In genomic region chr2:207282916-207283315, GRCh38 we compare ENCODE assay signal across 12 cellular contexts.
DNase-seq lines count a peak whose midpoint lies in the region; ATAC-seq and TF ChIP-seq lines count a peak whose summit lies in the region.
"Had no signal": no experiment of that assay in that cellular context is flagged by ENCODE, and none has a peak within 500 bp of the region (broad histone marks: within the 10 kb centered on the region; RNA-seq: fewer than 3 reads in every experiment).

No MANE protein-coding gene starts in this region.

- H3K4me1 Mint-ChIP-seq in activated CD4-positive, alpha-beta T cell treated with anti-CD3 and anti-CD28 coated beads for 36 hours = peaks cover 67% of the 10 kb centered on the region
- peaks cover 28% of the 10 kb centered on the region for H3K4me1 Mint-ChIP-seq in osteocyte (ENCODE audit: unreplicated experiment)

- no peaks in the 10 kb centered on the region for H3K9me3 Mint-ChIP-seq in activated CD4-positive, alpha-beta T cell treated with anti-CD3 and anti-CD28 coated beads for 36 hours (ENCODE audit: low read depth)
- H3K9me3 Mint-ChIP-seq in osteocyte (ENCODE audit: unreplicated experiment) = peaks cover 7% of the 10 kb centered on the region

- H3K27me3 Mint-ChIP-seq in activated CD4-positive, alpha-beta T cell treated with anti-CD3 and anti-CD28 coated beads for 36 hours = no peaks in the 10 kb centered on the region
- no peaks in the 10 kb centered on the region for H3K27me3 Mint-ChIP-seq in osteocyte (ENCODE audit: unreplicated experiment)

- peak overlapping the region; percentile 34 for H3K4me3 Mint-ChIP-seq in activated CD4-positive, alpha-beta T cell treated with anti-CD3 and anti-CD28 coated beads for 36 hours
- H3K4me3 Mint-ChIP-seq in osteocyte (ENCODE audit: unreplicated experiment) = no peak overlapping the region

- H3K27ac Mint-ChIP-seq in activated CD4-positive, alpha-beta T cell treated with anti-CD3 and anti-CD28 coated beads for 36 hours = peak overlapping the region; percentile 79
- peak overlapping the region; percentile 8 for H3K27ac Mint-ChIP-seq in osteocyte (ENCODE audit: unreplicated experiment)

- no peaks in the 10 kb centered on the region for H3K36me3 Mint-ChIP-seq in activated CD4-positive, alpha-beta T cell treated with anti-CD3 and anti-CD28 coated beads for 36 hours (ENCODE audit: low read depth)
- H3K36me3 Mint-ChIP-seq in osteocyte (ENCODE audit: unreplicated experiment) = no peaks in the 10 kb centered on the region

- CTCF ChIA-PET in activated CD4-positive, alpha-beta T cell treated with anti-CD3 and anti-CD28 coated beads for 36 hours (lab: Charles Lee) = interaction anchor here (0.6 to 1.7 kb wide), 6 partner anchors 16 to 170 kb away, joined by 3 to 6 read pairs (median 4); no protein-coding TSS in a partner anchor

- POLR2A ChIA-PET in activated CD4-positive, alpha-beta T cell treated with anti-CD3 and anti-CD28 coated beads for 36 hours (lab: Charles Lee) = interaction anchor here (0.8 to 1.2 kb wide), 3 partner anchors 48 to 208 kb away, joined by 3 to 5 read pairs (median 4); partner anchors contain the start of gene KLF7

- DNase-seq in activated CD4-positive, alpha-beta T cell treated with anti-CD3 and anti-CD28 coated beads for 36 hours = no peak
- no peak for DNase-seq in activated CD4-positive, alpha-beta T cell treated with anti-CD3 and anti-CD28 coated beads for 48 hours
- DNase-seq in amniotic epithelial cell (ENCODE audit: low read depth) (peak; percentile 6), osteocyte (ENCODE audit: extremely low spot score, unreplicated experiment) (no peak), MV-4-11 (lab: John Stamatoyannopoulos, UW) (no peak)
- DNase-seq in stimulated activated CD4-positive, alpha-beta T cell treated with anti-CD3 and anti-CD28 coated beads, Interleukin-2, amount 100 ng/mL, for 24 hours = no peak
- no peak for DNase-seq in effector CD4-positive, alpha-beta T cell
- DNase-seq: activated CD8-positive, alpha-beta memory T cell treated with anti-CD3 and anti-CD28 coated beads for 24 hours; DMS79; kidney glomerular epithelial cell; NCI-H524 treated with DMSO at 0.1 percent for 48 hours had no signal

- no peak for ATAC-seq in activated CD4-positive, alpha-beta T cell treated with anti-CD3 and anti-CD28 coated beads for 36 hours
- peak; percentile 30 for ATAC-seq in HG03342 (IDR thresholded peaks at IDR 0.05; ENCODE audit: unreplicated experiment)

- intact Hi-C loops in activated CD4-positive, alpha-beta T cell treated with anti-CD3 and anti-CD28 coated beads for 36 hours (cut with DNase I, micrococcal nuclease) = no loop called here

- no peak for TF ChIP-seq CTCF in osteocyte (IDR thresholded peaks at IDR 0.05)
